In the genomic region with DNA sequence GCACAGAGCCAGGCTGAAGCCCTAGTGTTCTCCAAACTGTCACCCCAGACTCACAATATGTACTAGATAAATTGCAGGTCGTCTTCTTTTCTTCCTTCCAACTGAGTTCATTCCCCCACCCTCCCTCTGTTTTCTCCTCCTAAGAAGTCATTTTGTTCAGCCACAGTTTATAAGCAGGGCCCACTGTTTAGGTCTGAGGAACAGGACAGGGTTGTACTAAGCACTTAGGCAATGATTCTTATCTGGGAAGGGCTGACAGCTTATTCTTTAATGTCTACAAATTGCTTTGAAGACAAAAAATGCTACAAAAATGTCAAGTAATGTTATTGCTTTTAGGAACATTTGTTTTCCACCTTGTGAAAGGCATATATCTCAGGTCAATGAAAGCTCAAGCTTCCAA, we compare ENCODE assay signal across 14 cellular contexts. TPM values are rescaled to one million over a fixed set of nuclear protein-coding genes. Genes with fewer than 3 reads are reported as not detected.
A peak's percentile ranks its signal among the peaks of the same experiment; 100 is the strongest.
DNase-seq lines count a peak whose midpoint lies in the region; ATAC-seq and TF ChIP-seq lines count a peak whose summit lies in the region.
"Had no signal": no experiment of that assay in that cellular context is flagged by ENCODE, and none has a peak within 500 bp of the region (broad histone marks: within the 10 kb centered on the region; RNA-seq: fewer than 3 reads in every experiment).

No MANE protein-coding gene starts in this region.

- H3K9me1 ChIP-seq in IMR-90 (ENCODE audit: insufficient read depth, low read length), result no peaks in the 10 kb centered on the region

- no peak overlapping the region for H4K8ac ChIP-seq in IMR-90 (ENCODE audit: low read depth in 2 of 2, low read length in 2 of 2)

- H4K91ac ChIP-seq in IMR-90 (ENCODE audit: insufficient read depth, low read depth, low read length), result no peak overlapping the region

- in situ Hi-C loops in IMR-90 (cut with MboI; ENCODE audit: low sequenced_read_pairs), result loop anchor here (25.0 kb wide), 1 partner anchor 807 kb away; no protein-coding TSS in a partner anchor

- no peak overlapping the region for H2BK5ac ChIP-seq in IMR-90 (ENCODE audit: low read depth, low read length, poor library complexity, severe bottlenecking)

- no peak overlapping the region for H2AK5ac ChIP-seq in IMR-90 (ENCODE audit: low read depth, low read length)

- TF ChIP-seq CTCF in IMR-90 (conservative IDR thresholded peaks at IDR 0.05; ENCODE audit: low read depth, low read length) (no peak), fibroblast of villous mesenchyme (IDR thresholded peaks at IDR 0.05; ENCODE audit: insufficient read depth, low read depth, low read length) (no peak), colonic mucosa (IDR thresholded peaks at IDR 0.05) (no peak), stomach (IDR thresholded peaks at IDR 0.05) (no peak)

- H3K9ac ChIP-seq in IMR-90 (ENCODE audit: low read depth, low read length) (no peak overlapping the region), rectal smooth muscle tissue (ENCODE audit: low read length) (no peak overlapping the region), colonic mucosa (ENCODE audit: low read depth in 2 of 2, low read length in 2 of 2) (no peak overlapping the region)

- H3K14ac ChIP-seq in IMR-90 (replicated peaks; ENCODE audit: low read depth, low read length), result no peak overlapping the region

- intact Hi-C loops in IMR-90 (cut with micrococcal nuclease), result no loop called here
- intact Hi-C loops in colonic mucosa (cut with DNase I), result no loop called here
- intact Hi-C loops in stomach (cut with DNase I; ENCODE audit: low total_unique reads), result no loop called here

- no peaks in the 10 kb centered on the region for H3K27me3 ChIP-seq in IMR-90 (ENCODE audit: control insufficient read depth, insufficient read depth, low read length)
- no peaks in the 10 kb centered on the region for H3K27me3 ChIP-seq in rectal smooth muscle tissue (ENCODE audit: control insufficient read depth, insufficient read depth, low read length)
- H3K27me3 ChIP-seq in colonic mucosa, result no peaks in the 10 kb centered on the region
- no peaks in the 10 kb centered on the region for H3K27me3 ChIP-seq in stomach
- H3K27me3 ChIP-seq: BE2C had no signal

- TF ChIP-seq RAD21 in IMR-90 (IDR thresholded peaks at IDR 0.05; ENCODE audit: low read length), result no peak

- H3K36me3 ChIP-seq in IMR-90 (ENCODE audit: control insufficient read depth, insufficient read depth, low read length) (peaks cover 7% of the 10 kb centered on the region; the same call in 1 of the 2 replicates), rectal smooth muscle tissue (ENCODE audit: control insufficient read depth, insufficient read depth, low read length) (no peaks in the 10 kb centered on the region), colonic mucosa (no peaks in the 10 kb centered on the region), stomach (peaks cover 9 to 16% (median 15%) of the 10 kb centered on the region in 4 donors)

- BruUV-seq in IMR-90 (replicated peaks; lab: Mats Ljungman, UMichigan), result no TSS peak

- no peak overlapping the region for H2AK9ac ChIP-seq in IMR-90 (replicated peaks; ENCODE audit: low read depth, low read length, poor library complexity)

- H2BK15ac ChIP-seq in IMR-90 (ENCODE audit: low read depth, low read length), result no peak overlapping the region

- no peak overlapping the region for H3K23ac ChIP-seq in IMR-90 (ENCODE audit: low read depth, low read length)

- ATAC-seq in IMR-90 (ENCODE audit: low read depth), result peak; percentile 54
- no peak for ATAC-seq in esophagus mucosa
- ATAC-seq: GM12878, HCT116, HepG2 had no signal

- H4K20me1 ChIP-seq in IMR-90 (ENCODE audit: insufficient read depth, low read length), result no peaks in the 10 kb centered on the region

- no peak overlapping the region for H2BK120ac ChIP-seq in IMR-90 (ENCODE audit: low read depth, low read length)

- H3K18ac ChIP-seq in IMR-90 (ENCODE audit: low read depth, low read length), result no peak overlapping the region

- dilution Hi-C loops in IMR-90 (cut with HindIII; ENCODE audit: low sequenced_read_pairs, unreplicated experiment), result no loop called here

- H3K79me1 ChIP-seq in IMR-90 (ENCODE audit: low read depth in 1 of 2, low read length in 2 of 2), result no peaks in the 10 kb centered on the region

- CTCF ChIA-PET in IMR-90 (lab: Yijun Ruan, JAX), result no interaction called here

- no peak overlapping the region for H2AFZ ChIP-seq in IMR-90 (replicated peaks; ENCODE audit: low read length, poor library complexity)

- H3K9me3 ChIP-seq in IMR-90 (ENCODE audit: control insufficient read depth, insufficient read depth, low read length) (no peaks in the 10 kb centered on the region), colonic mucosa (no peaks in the 10 kb centered on the region), stomach (no peaks in the 10 kb centered on the region)
- H3K9me3 ChIP-seq: BE2C had no signal

- H2BK20ac ChIP-seq in IMR-90 (ENCODE audit: low read depth, low read length), result no peak overlapping the region

- TF ChIP-seq POLR2A in IMR-90 (IDR thresholded peaks at IDR 0.05; ENCODE audit: low read depth, low read length) (no peak), stomach (IDR thresholded peaks at IDR 0.05) (no peak)

- H3K4me2 ChIP-seq in IMR-90 (ENCODE audit: low read depth, low read length), result no peak overlapping the region

- no peak overlapping the region for H3K4ac ChIP-seq in IMR-90 (ENCODE audit: low read depth, low read length)

- no peak overlapping the region for H3K56ac ChIP-seq in IMR-90 (ENCODE audit: extremely low read depth, insufficient read depth, low read length)

- H3K4me1 ChIP-seq in IMR-90 (ENCODE audit: control insufficient read depth, insufficient read depth, low read length), result peaks cover 2% of the 10 kb centered on the region; the same call in 1 of the 2 replicates
- H3K4me1 ChIP-seq in rectal smooth muscle tissue (ENCODE audit: control insufficient read depth, insufficient read depth, low read length), result no peaks in the 10 kb centered on the region
- H3K4me1 ChIP-seq in colonic mucosa, result no peaks in the 10 kb centered on the region
- no peaks in the 10 kb centered on the region for H3K4me1 ChIP-seq in stomach
- H3K4me1 ChIP-seq: BE2C had no signal

- H3K27ac ChIP-seq in IMR-90 (ENCODE audit: insufficient read depth, low read length), result no peak overlapping the region
- peak overlapping the region; percentile 21 for H3K27ac ChIP-seq in rectal smooth muscle tissue (ENCODE audit: low read depth, low read length)
- H3K27ac ChIP-seq in colonic mucosa, result no peak overlapping the region
- H3K27ac ChIP-seq in stomach, result no peak overlapping the region
- H3K27ac ChIP-seq: C4-2B had no signal

- POLR2A ChIA-PET in IMR-90 (lab: Charles Lee; ENCODE audit: unreplicated experiment), result no interaction called here

- H3K4me3 ChIP-seq in IMR-90 (ENCODE audit: insufficient read depth, low read depth, low read length), result no peak overlapping the region
- no peak overlapping the region for H3K4me3 ChIP-seq in fibroblast of villous mesenchyme (ENCODE audit: low read depth, low read length)
- H3K4me3 ChIP-seq in rectal smooth muscle tissue (ENCODE audit: low read length), result no peak overlapping the region
- no peak overlapping the region for H3K4me3 ChIP-seq in colonic mucosa
- H3K4me3 ChIP-seq in stomach, result no peak overlapping the region
- H3K4me3 ChIP-seq: GM12878 had no signal

- WGBS in IMR-90 (ENCODE audit: extremely low coverage in 2 of 2, insufficient read length in 1 of 2), 2 experiments, result no CpG with 5 or more reads among the region's 1 CpG
- 38 to 57% (median 41%) methylated on average over 1 of the region's 1 CpG for WGBS in stomach, 5 donors

- DNase-seq in IMR-90 (peak; percentile 9), fibroblast of villous mesenchyme (ENCODE audit: low read depth) (peak; percentile 21), colonic mucosa (no peak), stomach (no peak)
- no peak for DNase-seq in stimulated activated CD4-positive, alpha-beta T cell treated with anti-CD3 and anti-CD28 coated beads, Interleukin-4, amount 100 ng/mL, for 4 hours
- DNase-seq: BE2C; CD4-positive, alpha-beta memory T cell; DMS79 had no signal

- no peak for TF ChIP-seq EP300 in stomach (IDR thresholded peaks at IDR 0.05)

- H4K5ac ChIP-seq in IMR-90 (ENCODE audit: low read depth, low read length), result no peak overlapping the region

TF ChIP-seq in IMR-90, 13 proteins besides CTCF, POLR2A, EP300 and RAD21 (continues in another document):
- TF ChIP-seq CHD1 (IDR thresholded peaks at IDR 0.05; ENCODE audit: low read depth, low read length) (no peak), RFX5 (IDR thresholded peaks at IDR 0.05; ENCODE audit: low read depth, low read length) (no peak), SMC3 (IDR thresholded peaks at IDR 0.05; ENCODE audit: low read depth, low read length) (no peak), BHLHE40 (IDR thresholded peaks at IDR 0.05; ENCODE audit: low read depth, low read length) (no peak), RCOR1 (IDR thresholded peaks at IDR 0.05; ENCODE audit: insufficient replicate concordance, low read length) (no peak), MAFK (IDR thresholded peaks at IDR 0.05; ENCODE audit: low read depth, low read length) (no peak), MAZ (IDR thresholded peaks at IDR 0.05; ENCODE audit: borderline replicate concordance, low read depth, low read length) (no peak)
- TF ChIP-seq, protein P1, sequence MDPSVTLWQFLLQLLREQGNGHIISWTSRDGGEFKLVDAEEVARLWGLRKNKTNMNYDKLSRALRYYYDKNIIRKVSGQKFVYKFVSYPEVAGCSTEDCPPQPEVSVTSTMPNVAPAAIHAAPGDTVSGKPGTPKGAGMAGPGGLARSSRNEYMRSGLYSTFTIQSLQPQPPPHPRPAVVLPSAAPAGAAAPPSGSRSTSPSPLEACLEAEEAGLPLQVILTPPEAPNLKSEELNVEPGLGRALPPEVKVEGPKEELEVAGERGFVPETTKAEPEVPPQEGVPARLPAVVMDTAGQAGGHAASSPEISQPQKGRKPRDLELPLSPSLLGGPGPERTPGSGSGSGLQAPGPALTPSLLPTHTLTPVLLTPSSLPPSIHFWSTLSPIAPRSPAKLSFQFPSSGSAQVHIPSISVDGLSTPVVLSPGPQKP (IDR thresholded peaks at IDR 0.05; ENCODE audit: borderline replicate concordance, low read depth, low read length), result no peak

RNA-seq across cellular contexts. Expression of a gene that starts 59.1 kb away (rescaled TPM):
- total RNA-seq in IMR-90 (2012; rRNA removed) (171 and 203 TPM in 2 replicates), fibroblast of villous mesenchyme (124 and 143 TPM in 2 replicates), colonic mucosa (10 to 100 TPM; 47.9 to 84.5 TPM), esophagus mucosa (65.0 TPM), stomach (100 to 1,000 TPM in 1 of 5 donors, 10 to 100 TPM in 4; 22.3 to 103 (median 62.4) TPM)
- polyA plus RNA-seq in IMR-90 (2012; rRNA removed) (100 and 108 TPM in 2 replicates), stomach (10 to 100 TPM; 30.3 to 41.7 (median 39.4) TPM)
- polyA plus RNA-seq in IMR-90 (2012; cell fraction: cytosol; rRNA removed), result 49.7 and 92.5 TPM in 2 replicates
- polyA plus RNA-seq in IMR-90 (2012; cell fraction: nucleus; rRNA removed; ENCODE audit: low replicate concordance), result 21.9 and 60.9 TPM in 2 replicates

RNA-seq across cellular contexts. Expression of a gene that starts 59.4 kb away (rescaled TPM):
- total RNA-seq in IMR-90 (2012; rRNA removed) (70.1 and 74.2 TPM in 2 replicates), fibroblast of villous mesenchyme (59.2 and 64.1 TPM in 2 replicates), colonic mucosa (10 to 100 TPM; 41.4 to 89.0 TPM), esophagus mucosa (40.8 TPM), stomach (10 to 100 TPM; 21.4 to 49.4 (median 37.9) TPM)
- polyA plus RNA-seq in IMR-90 (2012; rRNA removed) (68.7 and 74.6 TPM in 2 replicates), stomach (10 to 100 TPM; 30.2 to 45.3 (median 39.6) TPM)
- polyA plus RNA-seq in IMR-90 (2012; cell fraction: cytosol; rRNA removed), result 25.9 and 61.6 TPM in 2 replicates
- 14.5 and 65.6 TPM in 2 replicates for polyA plus RNA-seq in IMR-90 (2012; cell fraction: nucleus; rRNA removed; ENCODE audit: low replicate concordance)

Comparison
In these comparisons a context has a peak if more than half of its experiments do, and no peak if none do; other contexts are left out.
1. DNase-seq: peak in IMR-90 (single experiment) and fibroblast of villous mesenchyme (single experiment); none in colonic mucosa (single experiment), stomach (single experiment) and stimulated activated CD4-positive, alpha-beta T cell treated with anti-CD3 and anti-CD28 coated beads, Interleukin-4, amount 100 ng/mL, for 4 hours (0 of 2).